8 cellular contexts compared by ENCODE assay signal in the genomic region with DNA sequence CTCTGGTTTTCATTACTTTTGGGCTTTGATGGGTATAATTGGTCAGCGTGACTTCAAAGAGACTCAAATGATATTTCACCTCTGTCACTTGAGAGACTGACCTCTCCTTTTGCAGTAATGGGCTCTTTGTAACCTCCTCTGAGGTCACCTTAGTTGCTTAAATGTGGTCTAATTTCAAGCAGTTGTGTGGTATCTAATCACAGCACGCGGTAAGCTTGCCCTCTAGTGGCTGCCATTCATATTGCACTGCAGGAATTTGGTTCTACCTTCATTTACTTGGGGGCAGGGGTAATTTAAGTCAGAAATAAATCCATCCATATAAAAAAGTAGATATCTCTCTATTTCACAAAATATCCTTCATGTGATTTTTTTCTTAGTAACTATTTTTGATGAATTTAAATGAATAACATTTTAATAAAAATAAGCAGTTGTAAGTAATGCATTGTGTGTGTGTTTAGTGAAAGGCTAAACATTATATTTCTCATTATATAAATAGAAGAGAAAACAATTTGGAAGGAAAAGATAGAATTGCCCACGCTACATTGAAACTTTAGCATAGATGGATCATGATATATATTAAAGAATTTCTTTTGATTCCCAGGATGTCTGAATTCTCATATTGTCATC. TPM values are rescaled to one million over a fixed set of nuclear protein-coding genes. Genes with fewer than 3 reads are reported as not detected.
DNase-seq lines count a peak whose midpoint lies in the region; ATAC-seq and TF ChIP-seq lines count a peak whose summit lies in the region.

No MANE protein-coding gene starts in this region.

- H3K27ac Mint-ChIP-seq in activated naive CD4-positive, alpha-beta T cell treated with anti-CD3 and anti-CD28 coated beads for 36 hours = no peak overlapping the region

- ATAC-seq in SK-N-SH treated with all-trans-retinoic acid at 6 μM for 48 hours (peak; percentile 90), left lung (peak; percentile 93)

- CTCF ChIA-PET in activated naive CD4-positive, alpha-beta T cell treated with anti-CD3 and anti-CD28 coated beads for 36 hours (lab: Charles Lee) = no interaction called here

- peaks cover 9% of the 10 kb centered on the region for H3K27me3 Mint-ChIP-seq in activated naive CD4-positive, alpha-beta T cell treated with anti-CD3 and anti-CD28 coated beads for 36 hours (ENCODE audit: low read depth)

- TF ChIP-seq CTCF in choroid plexus epithelial cell (conservative IDR thresholded peaks at IDR 0.05; ENCODE audit: low read depth, low read length) = peak; percentile 99
- peak; percentile 76 to 93 for TF ChIP-seq CTCF in left lung (IDR thresholded peaks at IDR 0.05)

- H3K27me3 ChIP-seq in H7 (ENCODE audit: control insufficient read depth, insufficient read depth, low read length) = no peaks in the 10 kb centered on the region
- no peaks in the 10 kb centered on the region for H3K27me3 ChIP-seq in left lung

- no peaks in the 10 kb centered on the region for H3K4me1 ChIP-seq in left lung

- peak; percentile 62 for DNase-seq in activated naive CD4-positive, alpha-beta T cell treated with anti-CD3 and anti-CD28 coated beads for 36 hours
- DNase-seq in activated naive CD4-positive, alpha-beta T cell treated with Interleukin-2 at 50 U/mL for 16 hours = no peak
- DNase-seq in H7 (peak; percentile 32), LHCN-M2 (ENCODE audit: low read depth) (peak; percentile 57), choroid plexus epithelial cell (ENCODE audit: low read depth) (peak; percentile 82), left lung (no peak)
- peak; percentile 8 for DNase-seq in stimulated activated CD8-positive, alpha-beta memory T cell treated with anti-CD3 and anti-CD28 coated beads, Interleukin-2, amount 100 ng/mL, for 48 hours (ENCODE audit: low read depth in 2 of 2)

- no peaks in the 10 kb centered on the region for H3K36me3 ChIP-seq in H7 (replicated peaks; ENCODE audit: control insufficient read depth, insufficient read depth, low read length)
- no peaks in the 10 kb centered on the region for H3K36me3 ChIP-seq in left lung

- H3K4me1 Mint-ChIP-seq in activated naive CD4-positive, alpha-beta T cell treated with anti-CD3 and anti-CD28 coated beads for 36 hours (ENCODE audit: low read depth) = no peaks in the 10 kb centered on the region

- H3K4me3 Mint-ChIP-seq in activated naive CD4-positive, alpha-beta T cell treated with anti-CD3 and anti-CD28 coated beads for 36 hours = no peak overlapping the region

- no peak overlapping the region for H3K27ac ChIP-seq in left lung

- no peaks in the 10 kb centered on the region for H3K36me3 Mint-ChIP-seq in activated naive CD4-positive, alpha-beta T cell treated with anti-CD3 and anti-CD28 coated beads for 36 hours (ENCODE audit: low read depth)

- H3K9me3 ChIP-seq in left lung = no peaks in the 10 kb centered on the region

- no peak overlapping the region for H3K4me3 ChIP-seq in H7 (ENCODE audit: insufficient read depth, low read depth, low read length)
- no peak overlapping the region for H3K4me3 ChIP-seq in choroid plexus epithelial cell (ENCODE audit: low read depth, low read length)
- H3K4me3 ChIP-seq in left lung = no peak overlapping the region

- H3K9me3 Mint-ChIP-seq in activated naive CD4-positive, alpha-beta T cell treated with anti-CD3 and anti-CD28 coated beads for 36 hours = no peaks in the 10 kb centered on the region

- intact Hi-C loops in activated naive CD4-positive, alpha-beta T cell treated with anti-CD3 and anti-CD28 coated beads for 36 hours (cut with micrococcal nuclease) = no loop called here
- intact Hi-C loops in left lung (cut with DNase I) = loop anchor here in 1 of 2 donors (5.0 kb wide), 1 partner anchor 295 kb away; no protein-coding TSS in a partner anchor

TF ChIP-seq in SK-N-SH treated with all-trans-retinoic acid at 6 μM for 48 hours, 23 proteins besides CTCF, POLR2A, EP300 and RAD21 (continues in another document):
- TF ChIP-seq ZFP30 (CRISPR knock-in tag; IDR thresholded peaks at IDR 0.05) (no peak), BACH2 (CRISPR knock-in tag; IDR thresholded peaks at IDR 0.05; ENCODE audit: borderline replicate concordance) (no peak), TCF4 (CRISPR knock-in tag; IDR thresholded peaks at IDR 0.05; ENCODE audit: borderline replicate concordance) (no peak), OSR1 (CRISPR knock-in tag; IDR thresholded peaks at IDR 0.05) (no peak), ZC3H10 (CRISPR knock-in tag; IDR thresholded peaks at IDR 0.05) (no peak), ESRRG (CRISPR knock-in tag; IDR thresholded peaks at IDR 0.05) (no peak), ISL1 (CRISPR knock-in tag; IDR thresholded peaks at IDR 0.05) (no peak), ZNF565 (CRISPR knock-in tag; conservative IDR thresholded peaks at IDR 0.05; ENCODE audit: low read depth) (no peak), ARNTL (CRISPR knock-in tag; IDR thresholded peaks at IDR 0.05; ENCODE audit: borderline replicate concordance, low read depth) (no peak), GLIS3 (CRISPR knock-in tag; IDR thresholded peaks at IDR 0.05) (no peak), TOX (CRISPR knock-in tag; IDR thresholded peaks at IDR 0.05; ENCODE audit: borderline replicate concordance) (no peak), CSDC2 (CRISPR knock-in tag; IDR thresholded peaks at IDR 0.05) (no peak), ZNF8 (CRISPR knock-in tag; IDR thresholded peaks at IDR 0.05) (no peak), SNAI2 (CRISPR knock-in tag; IDR thresholded peaks at IDR 0.05) (no peak)
- TF ChIP-seq, protein P1, sequence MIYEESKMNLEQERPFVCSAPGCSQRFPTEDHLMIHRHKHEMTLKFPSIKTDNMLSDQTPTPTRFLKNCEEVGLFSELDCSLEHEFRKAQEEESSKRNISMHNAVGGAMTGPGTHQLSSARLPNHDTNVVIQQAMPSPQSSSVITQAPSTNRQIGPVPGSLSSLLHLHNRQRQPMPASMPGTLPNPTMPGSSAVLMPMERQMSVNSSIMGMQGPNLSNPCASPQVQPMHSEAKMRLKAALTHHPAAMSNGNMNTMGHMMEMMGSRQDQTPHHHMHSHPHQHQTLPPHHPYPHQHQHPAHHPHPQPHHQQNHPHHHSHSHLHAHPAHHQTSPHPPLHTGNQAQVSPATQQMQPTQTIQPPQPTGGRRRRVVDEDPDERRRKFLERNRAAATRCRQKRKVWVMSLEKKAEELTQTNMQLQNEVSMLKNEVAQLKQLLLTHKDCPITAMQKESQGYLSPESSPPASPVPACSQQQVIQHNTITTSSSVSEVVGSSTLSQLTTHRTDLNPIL (CRISPR knock-in tag; IDR thresholded peaks at IDR 0.05; ENCODE audit: low read depth) = no peak
- TF ChIP-seq, protein P2, sequence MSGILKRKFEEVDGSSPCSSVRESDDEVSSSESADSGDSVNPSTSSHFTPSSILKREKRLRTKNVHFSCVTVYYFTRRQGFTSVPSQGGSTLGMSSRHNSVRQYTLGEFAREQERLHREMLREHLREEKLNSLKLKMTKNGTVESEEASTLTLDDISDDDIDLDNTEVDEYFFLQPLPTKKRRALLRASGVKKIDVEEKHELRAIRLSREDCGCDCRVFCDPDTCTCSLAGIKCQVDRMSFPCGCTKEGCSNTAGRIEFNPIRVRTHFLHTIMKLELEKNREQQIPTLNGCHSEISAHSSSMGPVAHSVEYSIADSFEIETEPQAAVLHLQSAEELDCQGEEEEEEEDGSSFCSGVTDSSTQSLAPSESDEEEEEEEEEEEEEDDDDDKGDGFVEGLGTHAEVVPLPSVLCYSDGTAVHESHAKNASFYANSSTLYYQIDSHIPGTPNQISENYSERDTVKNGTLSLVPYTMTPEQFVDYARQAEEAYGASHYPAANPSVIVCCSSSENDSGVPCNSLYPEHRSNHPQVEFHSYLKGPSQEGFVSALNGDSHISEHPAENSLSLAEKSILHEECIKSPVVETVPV (CRISPR knock-in tag; IDR thresholded peaks at IDR 0.05) = no peak
- TF ChIP-seq, protein P3, sequence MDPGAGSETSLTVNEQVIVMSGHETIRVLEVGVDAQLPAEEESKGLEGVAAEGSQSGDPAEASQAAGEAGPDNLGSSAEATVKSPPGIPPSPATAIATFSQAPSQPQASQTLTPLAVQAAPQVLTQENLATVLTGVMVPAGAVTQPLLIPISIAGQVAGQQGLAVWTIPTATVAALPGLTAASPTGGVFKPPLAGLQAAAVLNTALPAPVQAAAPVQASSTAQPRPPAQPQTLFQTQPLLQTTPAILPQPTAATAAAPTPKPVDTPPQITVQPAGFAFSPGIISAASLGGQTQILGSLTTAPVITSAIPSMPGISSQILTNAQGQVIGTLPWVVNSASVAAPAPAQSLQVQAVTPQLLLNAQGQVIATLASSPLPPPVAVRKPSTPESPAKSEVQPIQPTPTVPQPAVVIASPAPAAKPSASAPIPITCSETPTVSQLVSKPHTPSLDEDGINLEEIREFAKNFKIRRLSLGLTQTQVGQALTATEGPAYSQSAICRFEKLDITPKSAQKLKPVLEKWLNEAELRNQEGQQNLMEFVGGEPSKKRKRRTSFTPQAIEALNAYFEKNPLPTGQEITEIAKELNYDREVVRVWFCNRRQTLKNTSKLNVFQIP (CRISPR knock-in tag; IDR thresholded peaks at IDR 0.05; ENCODE audit: borderline replicate concordance, low read depth) = no peak
- TF ChIP-seq, protein P4, sequence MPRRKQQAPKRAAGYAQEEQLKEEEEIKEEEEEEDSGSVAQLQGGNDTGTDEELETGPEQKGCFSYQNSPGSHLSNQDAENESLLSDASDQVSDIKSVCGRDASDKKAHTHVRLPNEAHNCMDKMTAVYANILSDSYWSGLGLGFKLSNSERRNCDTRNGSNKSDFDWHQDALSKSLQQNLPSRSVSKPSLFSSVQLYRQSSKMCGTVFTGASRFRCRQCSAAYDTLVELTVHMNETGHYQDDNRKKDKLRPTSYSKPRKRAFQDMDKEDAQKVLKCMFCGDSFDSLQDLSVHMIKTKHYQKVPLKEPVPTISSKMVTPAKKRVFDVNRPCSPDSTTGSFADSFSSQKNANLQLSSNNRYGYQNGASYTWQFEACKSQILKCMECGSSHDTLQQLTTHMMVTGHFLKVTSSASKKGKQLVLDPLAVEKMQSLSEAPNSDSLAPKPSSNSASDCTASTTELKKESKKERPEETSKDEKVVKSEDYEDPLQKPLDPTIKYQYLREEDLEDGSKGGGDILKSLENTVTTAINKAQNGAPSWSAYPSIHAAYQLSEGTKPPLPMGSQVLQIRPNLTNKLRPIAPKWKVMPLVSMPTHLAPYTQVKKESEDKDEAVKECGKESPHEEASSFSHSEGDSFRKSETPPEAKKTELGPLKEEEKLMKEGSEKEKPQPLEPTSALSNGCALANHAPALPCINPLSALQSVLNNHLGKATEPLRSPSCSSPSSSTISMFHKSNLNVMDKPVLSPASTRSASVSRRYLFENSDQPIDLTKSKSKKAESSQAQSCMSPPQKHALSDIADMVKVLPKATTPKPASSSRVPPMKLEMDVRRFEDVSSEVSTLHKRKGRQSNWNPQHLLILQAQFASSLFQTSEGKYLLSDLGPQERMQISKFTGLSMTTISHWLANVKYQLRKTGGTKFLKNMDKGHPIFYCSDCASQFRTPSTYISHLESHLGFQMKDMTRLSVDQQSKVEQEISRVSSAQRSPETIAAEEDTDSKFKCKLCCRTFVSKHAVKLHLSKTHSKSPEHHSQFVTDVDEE (CRISPR knock-in tag; IDR thresholded peaks at IDR 0.05) = no peak

RNA-seq across cellular contexts. Expression of a gene that starts 55.0 kb away (rescaled TPM):
- not detected for total RNA-seq in activated naive CD4-positive, alpha-beta T cell treated with anti-CD3 and anti-CD28 coated beads for 36 hours
- total RNA-seq in H7 (2014; rRNA removed; shearing (Covaris generic)) = not detected in 2 replicates
- total RNA-seq in LHCN-M2 (2014; rRNA removed) (not detected in 2 replicates), left lung (under 1 TPM; 0.31 to 0.67 TPM)
- not detected for polyA plus RNA-seq in LHCN-M2 (2012)

Comparison
In these comparisons a context has a peak if more than half of its experiments do, and no peak if none do; other contexts are left out.
1. DNase-seq: peak in activated naive CD4-positive, alpha-beta T cell treated with anti-CD3 and anti-CD28 coated beads for 36 hours (single experiment), H7 (single experiment), LHCN-M2 (single experiment), choroid plexus epithelial cell (single experiment) and stimulated activated CD8-positive, alpha-beta memory T cell treated with anti-CD3 and anti-CD28 coated beads, Interleukin-2, amount 100 ng/mL, for 48 hours (2 of 2); none in activated naive CD4-positive, alpha-beta T cell treated with Interleukin-2 at 50 U/mL for 16 hours (single experiment) and left lung (0 of 2).